In genomic region chr1:223500560-223501425, GRCh38 we compare ENCODE assay signal across 10 cellular contexts.
DNase-seq lines count a peak whose midpoint lies in the region; ATAC-seq and TF ChIP-seq lines count a peak whose summit lies in the region.
"Had no signal": no experiment of that assay in that cellular context is flagged by ENCODE, and none has a peak within 500 bp of the region (broad histone marks: within the 10 kb centered on the region; RNA-seq: fewer than 3 reads in every experiment).

No MANE protein-coding gene starts in this region.

- peak overlapping the region; percentile 74 for H3K27ac ChIP-seq in ACC112 (ENCODE audit: low read depth, low read length)
- H3K27ac ChIP-seq: cardiac muscle cell had no signal

- no peaks in the 10 kb centered on the region for H3K79me2 ChIP-seq in ACC112 (ENCODE audit: control insufficient read depth, insufficient read depth, low read length, unreplicated experiment)

- TF ChIP-seq CTCF in kidney epithelial cell (IDR thresholded peaks at IDR 0.05; ENCODE audit: insufficient read depth, low read length, poor library complexity, severe bottlenecking): no peak

- no peak overlapping the region for H3K9ac ChIP-seq in adipocyte (ENCODE audit: low read length)

- H2AFZ ChIP-seq in ACC112 (ENCODE audit: low read length, unreplicated experiment): peak overlapping the region; percentile 96

- H3K4me1 ChIP-seq in ACC112 (ENCODE audit: control insufficient read depth, insufficient read depth, low read length, unreplicated experiment): peaks cover 15% of the 10 kb centered on the region
- H3K4me1 ChIP-seq in adipocyte (ENCODE audit: control insufficient read depth, insufficient read depth, low read length): peaks cover 3% of the 10 kb centered on the region

- H3K27me3 ChIP-seq in ACC112 (ENCODE audit: insufficient read depth, low read length) (no peaks in the 10 kb centered on the region), adipocyte (replicated peaks; ENCODE audit: control insufficient read depth, insufficient read depth, low read length) (no peaks in the 10 kb centered on the region), kidney epithelial cell (ENCODE audit: control insufficient read depth, insufficient read depth, low read length) (no peaks in the 10 kb centered on the region)
- H3K27me3 ChIP-seq: cardiac muscle cell had no signal

- H3K4me3 ChIP-seq in ACC112 (ENCODE audit: low read depth, low read length): peak overlapping the region; percentile 47; the same call in 1 of the 2 replicates
- H3K4me3 ChIP-seq in adipocyte (ENCODE audit: low read length): no peak overlapping the region
- no peak overlapping the region for H3K4me3 ChIP-seq in kidney epithelial cell (ENCODE audit: low read depth, low read length)
- H3K4me3 ChIP-seq: cardiac muscle cell had no signal

- no peaks in the 10 kb centered on the region for H3K36me3 ChIP-seq in ACC112 (ENCODE audit: insufficient read depth, low read length)
- H3K36me3 ChIP-seq in adipocyte (ENCODE audit: control insufficient read depth, insufficient read depth, low read length, severe bottlenecking): no peaks in the 10 kb centered on the region
- no peaks in the 10 kb centered on the region for H3K36me3 ChIP-seq in kidney epithelial cell (ENCODE audit: control insufficient read depth, insufficient read depth, low read length)
- H3K36me3 ChIP-seq: cardiac muscle cell had no signal

- H3K9me3 ChIP-seq in adipocyte (ENCODE audit: control insufficient read depth, low read length): no peaks in the 10 kb centered on the region

- ATAC-seq in HG03457 (IDR thresholded peaks at IDR 0.05; ENCODE audit: unreplicated experiment) (no peak), GM19023 (IDR thresholded peaks at IDR 0.05; ENCODE audit: unreplicated experiment) (no peak)

- DNase-seq in H4 (ENCODE audit: low spot score) (peak; percentile 45), adipocyte (ENCODE audit: low read depth) (peak; percentile 43), kidney epithelial cell (ENCODE audit: low read depth) (peak; percentile 97), NCI-H2227 treated with DMSO at 0.1 percent for 48 hours (lab: John Stamatoyannopoulos, UW) (no peak), SHP77 (lab: John Stamatoyannopoulos, UW) (no peak)
- DNase-seq: naive B cell had no signal

Comparison
In these comparisons a context has a peak if more than half of its experiments do, and no peak if none do; other contexts are left out.
1. DNase-seq: peak in H4 (single experiment), adipocyte (single experiment) and kidney epithelial cell (single experiment); none in NCI-H2227 treated with DMSO at 0.1 percent for 48 hours (single experiment) and SHP77 (0 of 2).